In genomic region chr2:25805987-25806386, GRCh38 we compare ENCODE assay signal across 1 cellular context.
TF ChIP-seq lines count a peak whose summit lies in the region.

No MANE protein-coding gene starts in this region.

TF ChIP-seq in K562, 482 proteins besides CTCF, POLR2A, EP300 and RAD21 (continued from another document):
- TF ChIP-seq SLC30A9 (CRISPR knock-in tag; IDR thresholded peaks at IDR 0.05): no peak
- no peak for TF ChIP-seq TAF15 (IDR thresholded peaks at IDR 0.05; ENCODE audit: low read depth, low read length)
TF ChIP-seq in K562: peak in this region for 0.
